9 cellular contexts compared by ENCODE assay signal in genomic region chr3:158420654-158421396, GRCh38.
DNase-seq lines count a peak whose midpoint lies in the region; ATAC-seq and TF ChIP-seq lines count a peak whose summit lies in the region.
"Had no signal": no experiment of that assay in that cellular context is flagged by ENCODE, and none has a peak within 500 bp of the region (broad histone marks: within the 10 kb centered on the region; RNA-seq: fewer than 3 reads in every experiment).

No MANE protein-coding gene starts in this region.

- H3K4me2 ChIP-seq in osteoblast (ENCODE audit: insufficient read depth, low read length): no peak overlapping the region

- H2AFZ ChIP-seq in osteoblast (ENCODE audit: low read length): no peak overlapping the region

- H3K4me1 ChIP-seq in osteoblast (ENCODE audit: insufficient read depth, low read length) (no peaks in the 10 kb centered on the region), upper lobe of left lung (no peaks in the 10 kb centered on the region)
- H3K4me1 ChIP-seq: right lobe of liver had no signal

- no peaks in the 10 kb centered on the region for H3K36me3 ChIP-seq in osteoblast (ENCODE audit: insufficient read depth, low read length)
- no peaks in the 10 kb centered on the region for H3K36me3 ChIP-seq in WERI-Rb-1
- H3K36me3 ChIP-seq in upper lobe of left lung: no peaks in the 10 kb centered on the region
- H3K36me3 ChIP-seq: right lobe of liver had no signal

- H3K27me3 ChIP-seq in osteoblast (ENCODE audit: insufficient read depth, low read length): no peaks in the 10 kb centered on the region
- H3K27me3 ChIP-seq in WERI-Rb-1 (ENCODE audit: insufficient read depth, low read depth, severe bottlenecking): no peaks in the 10 kb centered on the region
- H3K27me3 ChIP-seq in upper lobe of left lung: no peaks in the 10 kb centered on the region
- H3K27me3 ChIP-seq: right lobe of liver had no signal

- H3K27me3 Mint-ChIP-seq in mesothelial cell of epicardium (ENCODE audit: low read depth): no peaks in the 10 kb centered on the region

- H4K20me1 ChIP-seq in osteoblast (ENCODE audit: insufficient read depth, low read length): no peaks in the 10 kb centered on the region

- H3K79me2 ChIP-seq in osteoblast (ENCODE audit: insufficient read depth, low read length): no peaks in the 10 kb centered on the region

- TF ChIP-seq CTCF in GM13977 (IDR thresholded peaks at IDR 0.05; ENCODE audit: extremely low read depth, insufficient read depth, missing control alignments) (no peak), mesothelial cell of epicardium (IDR thresholded peaks at IDR 0.05; ENCODE audit: unreplicated experiment) (no peak), osteoblast (IDR thresholded peaks at IDR 0.05; ENCODE audit: extremely low read depth, low read depth, low read length) (no peak), WERI-Rb-1 (IDR thresholded peaks at IDR 0.05; ENCODE audit: low read depth, low read length) (no peak), upper lobe of left lung (IDR thresholded peaks at IDR 0.05) (no peak)

- no peak for TF ChIP-seq POLR2A in upper lobe of left lung (IDR thresholded peaks at IDR 0.05)

- no peak overlapping the region for H3K4me3 Mint-ChIP-seq in mesothelial cell of epicardium

- H3K27ac ChIP-seq in osteoblast (ENCODE audit: low read depth, low read length) (no peak overlapping the region), WERI-Rb-1 (no peak overlapping the region), upper lobe of left lung (no peak overlapping the region)
- H3K27ac ChIP-seq: right lobe of liver had no signal

- H3K9me3 Mint-ChIP-seq in mesothelial cell of epicardium: peaks cover 6% of the 10 kb centered on the region

- no peak overlapping the region for H3K27ac Mint-ChIP-seq in mesothelial cell of epicardium

- ATAC-seq in GM21390 (IDR thresholded peaks at IDR 0.05; ENCODE audit: unreplicated experiment) (peak; percentile 89), HG03439 (IDR thresholded peaks at IDR 0.05; ENCODE audit: unreplicated experiment) (peak; percentile 98), upper lobe of left lung (ENCODE audit: low FRiP score in 2 of 2) (no peak)

- TF ChIP-seq EP300 in upper lobe of left lung (IDR thresholded peaks at IDR 0.05): no peak

- DNase-seq in GM13977 (ENCODE audit: low spot score) (peak; percentile 13), fibroblast of peridontal ligament (ENCODE audit: extremely low read depth) (peak; percentile 70), mesothelial cell of epicardium (ENCODE audit: low spot score in 2 of 2, unreplicated experiment in 2 of 2) (no peak), osteoblast (ENCODE audit: insufficient read length, low spot score, missing footprints) (no peak), WERI-Rb-1 (no peak), upper lobe of left lung (no peak)
- DNase-seq: right lobe of liver had no signal

- no peak overlapping the region for H3K4me3 ChIP-seq in osteoblast (ENCODE audit: insufficient read depth, low read length)
- no peak overlapping the region for H3K4me3 ChIP-seq in WERI-Rb-1 (ENCODE audit: low read depth, low read length)
- H3K4me3 ChIP-seq in upper lobe of left lung: no peak overlapping the region
- H3K4me3 ChIP-seq: right lobe of liver had no signal

- in situ Hi-C loops in GM13977 (cut with MboI; ENCODE audit: low pct_unique_long_range_greater_than_20kb, low sequenced_read_pairs, unreplicated experiment): loop anchor here (25.0 kb wide), 1 partner anchor 309 kb away; the partner anchor contains the start of genes RSRC1 and SHOX2

- H3K4me1 Mint-ChIP-seq in mesothelial cell of epicardium: no peaks in the 10 kb centered on the region

- no peaks in the 10 kb centered on the region for H3K36me3 Mint-ChIP-seq in mesothelial cell of epicardium

- no peaks in the 10 kb centered on the region for H3K9me3 ChIP-seq in osteoblast (ENCODE audit: low read depth, low read length)
- no peaks in the 10 kb centered on the region for H3K9me3 ChIP-seq in WERI-Rb-1 (ENCODE audit: severe bottlenecking)
- H3K9me3 ChIP-seq in upper lobe of left lung: no peaks in the 10 kb centered on the region
- H3K9me3 ChIP-seq: right lobe of liver had no signal

- WGBS in upper lobe of left lung, 2 donors: 76 to 81% methylated on average over 3 of the region's 3 CpGs

Comparison
In these comparisons a context has a peak if more than half of its experiments do, and no peak if none do; other contexts are left out.
1. DNase-seq: peak in GM13977 (single experiment) and fibroblast of peridontal ligament (single experiment); none in mesothelial cell of epicardium (0 of 2), osteoblast (single experiment), WERI-Rb-1 (single experiment) and upper lobe of left lung (0 of 2).
2. ATAC-seq: peak in GM21390 (single experiment) and HG03439 (single experiment); none in upper lobe of left lung (0 of 2).